Comparison of ENCODE assay signal across 8 cellular contexts in the genomic region with DNA sequence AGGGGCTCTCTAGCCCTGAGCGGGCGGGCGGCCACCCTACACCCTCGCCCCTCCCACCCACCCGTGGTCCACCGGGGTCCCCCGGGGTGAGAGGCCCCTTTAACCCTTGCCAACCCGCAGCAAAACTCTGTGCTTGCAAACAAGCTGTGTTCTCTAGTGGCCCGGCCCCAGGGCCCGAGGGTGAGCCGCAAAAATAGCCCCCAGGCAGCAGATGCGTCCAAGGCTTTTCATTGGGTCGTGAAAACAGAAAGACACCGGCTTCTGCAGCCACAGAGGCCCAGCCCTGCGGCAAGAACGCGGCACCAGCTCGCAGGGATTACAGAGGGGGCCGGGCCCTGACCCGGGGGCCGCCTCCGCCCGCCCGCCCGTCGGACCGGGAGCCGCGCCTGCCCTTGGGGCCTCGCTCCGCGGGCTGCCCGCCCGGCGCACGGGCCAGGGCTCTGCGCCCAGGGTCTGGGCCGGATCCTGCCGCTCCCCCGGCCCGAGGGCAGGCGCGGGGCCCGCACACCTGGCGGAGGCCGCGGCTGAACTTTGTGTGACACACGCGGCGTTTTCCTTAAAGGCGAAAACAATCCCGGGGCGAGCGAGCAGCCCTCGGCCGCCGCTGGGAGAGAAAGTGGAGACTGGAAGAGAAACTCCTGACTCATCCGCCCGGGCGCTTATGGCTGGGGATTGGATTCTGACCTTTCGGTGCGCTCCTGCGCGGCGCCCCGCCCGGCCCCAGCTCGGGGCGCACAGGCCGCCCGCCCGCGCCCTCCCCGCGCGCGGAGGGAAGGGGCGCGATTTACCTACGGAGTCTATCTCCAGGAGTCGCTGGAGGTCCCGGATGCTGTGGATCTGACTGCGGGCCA. TPM values are rescaled to one million over a fixed set of nuclear protein-coding genes. Genes with fewer than 3 reads are reported as not detected.
DNase-seq lines count a peak whose midpoint lies in the region; ATAC-seq and TF ChIP-seq lines count a peak whose summit lies in the region.

No MANE protein-coding gene starts in this region.

- H3K27me3 ChIP-seq in RWPE2 (ENCODE audit: insufficient read depth, poor library complexity, severe bottlenecking) (no peaks in the 10 kb centered on the region), fibroblast of lung (ENCODE audit: control insufficient read depth, insufficient read depth, low read length) (peaks cover 12% of the 10 kb centered on the region), osteoblast (ENCODE audit: insufficient read depth, low read length) (peaks cover 12% of the 10 kb centered on the region)

- H3K27ac ChIP-seq in RWPE2 (ENCODE audit: poor library complexity, severe bottlenecking) = peak overlapping the region; percentile 92
- H3K27ac ChIP-seq in fibroblast of lung (ENCODE audit: insufficient read depth, low read length) = peak overlapping the region; percentile 23
- H3K27ac ChIP-seq in osteoblast (ENCODE audit: low read depth, low read length) = peak overlapping the region; percentile 41

- no peak for ATAC-seq in RWPE2 (ENCODE audit: low read depth)
- no peak for ATAC-seq in GM18502 (IDR thresholded peaks at IDR 0.05; ENCODE audit: poor library complexity, unreplicated experiment)
- no peak for ATAC-seq in HG03139 (IDR thresholded peaks at IDR 0.05; ENCODE audit: unreplicated experiment)

- TF ChIP-seq CTCF in RWPE2 (IDR thresholded peaks at IDR 0.05; ENCODE audit: poor library complexity, severe bottlenecking) (no peak), fibroblast of lung (conservative IDR thresholded peaks at IDR 0.05 in 1 of 2, IDR thresholded peaks at IDR 0.05 in 1 of 2; ENCODE audit: low read depth in 1 of 2, low read length in 2 of 2) (no peak), osteoblast (IDR thresholded peaks at IDR 0.05; ENCODE audit: extremely low read depth, low read depth, low read length) (no peak)

- peaks cover 15% of the 10 kb centered on the region for H3K79me2 ChIP-seq in fibroblast of lung (ENCODE audit: control insufficient read depth, insufficient read depth, low read length)
- H3K79me2 ChIP-seq in osteoblast (ENCODE audit: insufficient read depth, low read length) = peaks cover 60% of the 10 kb centered on the region

- H3K4me3 ChIP-seq in RWPE2 (ENCODE audit: severe bottlenecking) (peak overlapping the region; percentile 72), fibroblast of lung (replicated peaks in 1 of 4; ENCODE audit: control extremely low read depth in 1 of 4, insufficient read depth in 1 of 4, low read depth in 3 of 4, low read length in 4 of 4) (peak overlapping the region; percentile 10 to 68 (median 24)), osteoblast (ENCODE audit: insufficient read depth, low read length) (peak overlapping the region; percentile 91)

- DNase-seq in GM04504 (ENCODE audit: low read depth) (peak; percentile 57), RWPE2 (ENCODE audit: low spot score) (no peak), fibroblast of lung (ENCODE audit: low read depth in 2 of 2) (peak; percentile 76 to 84), osteoblast (ENCODE audit: insufficient read length, low spot score, missing footprints) (peak; percentile 99), KG1 (lab: John Stamatoyannopoulos, UW) (no peak)
- DNase-seq in stimulated activated naive CD4-positive, alpha-beta T cell (lab: John Stamatoyannopoulos, UW) = no peak

- H3K36me3 ChIP-seq in RWPE2 (ENCODE audit: low read depth) (peaks cover 24% of the 10 kb centered on the region), fibroblast of lung (ENCODE audit: control insufficient read depth, insufficient read depth, low read length) (peaks cover 4% of the 10 kb centered on the region), osteoblast (ENCODE audit: insufficient read depth, low read length) (no peaks in the 10 kb centered on the region)

- H3K9me3 ChIP-seq in RWPE2 (ENCODE audit: severe bottlenecking) (no peaks in the 10 kb centered on the region), fibroblast of lung (ENCODE audit: control insufficient read depth, insufficient read depth, low read depth, low read length) (no peaks in the 10 kb centered on the region), osteoblast (ENCODE audit: low read depth, low read length) (no peaks in the 10 kb centered on the region)

- peak overlapping the region; percentile 69 for H3K9ac ChIP-seq in fibroblast of lung (ENCODE audit: insufficient read depth, low read length)

- no peaks in the 10 kb centered on the region for H4K20me1 ChIP-seq in fibroblast of lung (ENCODE audit: control insufficient read depth, extremely low read depth, insufficient read depth, low read length)
- H4K20me1 ChIP-seq in osteoblast (ENCODE audit: insufficient read depth, low read length) = peaks cover 21% of the 10 kb centered on the region

- peaks cover 39% of the 10 kb centered on the region for H3K4me1 ChIP-seq in RWPE2 (ENCODE audit: insufficient read depth, poor library complexity, severe bottlenecking)
- H3K4me1 ChIP-seq in fibroblast of lung (ENCODE audit: control insufficient read depth, extremely low read depth, insufficient read depth, low read length) = peaks cover 18% of the 10 kb centered on the region
- H3K4me1 ChIP-seq in osteoblast (ENCODE audit: insufficient read depth, low read length) = peaks cover 39% of the 10 kb centered on the region

- H2AFZ ChIP-seq in fibroblast of lung (ENCODE audit: low read length) (no peak overlapping the region), osteoblast (ENCODE audit: low read length) (no peak overlapping the region)

- H3K4me2 ChIP-seq in fibroblast of lung (ENCODE audit: extremely low read depth, insufficient read depth, low read length) = peak overlapping the region; percentile 68
- H3K4me2 ChIP-seq in osteoblast (ENCODE audit: insufficient read depth, low read length) = peak overlapping the region; percentile 77

RNA-seq across cellular contexts. Expression of gene PDGFA, which starts 2.8 kb away (rescaled TPM):
- total RNA-seq in fibroblast of lung = 10.8 and 13.5 TPM in 2 replicates
- 2.0 and 16.9 TPM in 2 replicates for polyA plus RNA-seq in fibroblast of lung
- 2.4 and 17.6 TPM in 2 replicates for polyA plus RNA-seq in fibroblast of lung (2012)
- polyA minus RNA-seq in fibroblast of lung (ENCODE audit: low replicate concordance) = 8.4 and 52.3 TPM in 2 replicates
- total RNA-seq in osteoblast = 32.6 and 35.9 TPM in 2 replicates

Comparison
In these comparisons a context has a peak if more than half of its experiments do, and no peak if none do; other contexts are left out.
1. DNase-seq: peak in GM04504 (single experiment), fibroblast of lung (2 of 2) and osteoblast (single experiment); none in RWPE2 (single experiment), stimulated activated naive CD4-positive, alpha-beta T cell (0 of 6) and KG1 (single experiment).
2. H3K27ac ChIP-seq: peak in every context shown above with its lines; median percentile 92 in RWPE2; 41 in osteoblast; 23 in fibroblast of lung.
3. H3K4me3 ChIP-seq: peak in every context shown above with its lines; median percentile 91 in osteoblast; 72 in RWPE2; 24 in fibroblast of lung.